In genomic region chr6:104526383-104526782, GRCh38 we compare ENCODE assay signal across 12 cellular contexts.
DNase-seq lines count a peak whose midpoint lies in the region; ATAC-seq and TF ChIP-seq lines count a peak whose summit lies in the region.
"Had no signal": no experiment of that assay in that cellular context is flagged by ENCODE, and none has a peak within 500 bp of the region (broad histone marks: within the 10 kb centered on the region; RNA-seq: fewer than 3 reads in every experiment).

No MANE protein-coding gene starts in this region.

- peak overlapping the region; percentile 62 for H3K27ac Mint-ChIP-seq in osteocyte (ENCODE audit: unreplicated experiment)
- H3K27ac Mint-ChIP-seq: activated naive CD4-positive, alpha-beta T cell treated with anti-CD3 and anti-CD28 coated beads, Interleukin-2, amount 50 U/mL, for 72 hours had no signal

- H3K36me3 Mint-ChIP-seq in osteocyte (ENCODE audit: unreplicated experiment), result no peaks in the 10 kb centered on the region
- H3K36me3 Mint-ChIP-seq: activated naive CD4-positive, alpha-beta T cell treated with anti-CD3 and anti-CD28 coated beads, Interleukin-2, amount 50 U/mL, for 72 hours; naive B cell had no signal

- DNase-seq in NCI-H69 (lab: John Stamatoyannopoulos, UW), result peak; percentile 82
- no peak for DNase-seq in dorsolateral prefrontal cortex
- DNase-seq in osteocyte (ENCODE audit: extremely low spot score, unreplicated experiment), result no peak
- DNase-seq in kidney tubule cell (ENCODE audit: low spot score), result no peak
- DNase-seq in hippocampal formation (lab: John Stamatoyannopoulos, UW), result no peak
- no peak for DNase-seq in BE2C

- H3K4me1 ChIP-seq in HEK293 (ENCODE audit: control insufficient read depth, insufficient read depth, low read length), result peaks cover 3% of the 10 kb centered on the region
- peaks cover 4% of the 10 kb centered on the region; the same call in 1 of the 2 replicates for H3K4me1 ChIP-seq in BE2C
- H3K4me1 ChIP-seq: SJCRH30, upper lobe of right lung had no signal

- CTCF ChIA-PET in HEK293 (lab: Yijun Ruan, JAX), result interaction anchor here (0.6 to 4.7 kb wide), 21 partner anchors 11 to 1530 kb away, joined by 3 to 53 read pairs (median 5); no protein-coding TSS in a partner anchor

- intact Hi-C loops in dorsolateral prefrontal cortex (cut with DNase I), result loop anchor here in 1 of 2 donors (5.0 to 10.0 kb wide), 2 partner anchors 158 to 561 kb away; no protein-coding TSS in a partner anchor

- no peaks in the 10 kb centered on the region for H3K27me3 ChIP-seq in dorsolateral prefrontal cortex
- H3K27me3 ChIP-seq in BE2C, result no peaks in the 10 kb centered on the region
- H3K27me3 ChIP-seq: SJCRH30, upper lobe of right lung had no signal

- H3K4me3 Mint-ChIP-seq in osteocyte (ENCODE audit: unreplicated experiment), result no peak overlapping the region

- H3K9me3 Mint-ChIP-seq in osteocyte (ENCODE audit: unreplicated experiment), result no peaks in the 10 kb centered on the region
- H3K9me3 Mint-ChIP-seq: activated naive CD4-positive, alpha-beta T cell treated with anti-CD3 and anti-CD28 coated beads, Interleukin-2, amount 50 U/mL, for 72 hours; naive B cell had no signal

- H3K36me3 ChIP-seq in HEK293 (ENCODE audit: control insufficient read depth in 2 of 2, insufficient read depth in 1 of 2, low read length in 2 of 2), result no peaks in the 10 kb centered on the region
- no peaks in the 10 kb centered on the region for H3K36me3 ChIP-seq in BE2C
- H3K36me3 ChIP-seq: SJCRH30, upper lobe of right lung had no signal

- no peaks in the 10 kb centered on the region for H3K9me3 ChIP-seq in HEK293 (ENCODE audit: control insufficient read depth, insufficient read depth, low read depth, low read length)
- H3K9me3 ChIP-seq in BE2C, result no peaks in the 10 kb centered on the region
- H3K9me3 ChIP-seq: SJCRH30, upper lobe of right lung had no signal

- peaks cover 38% of the 10 kb centered on the region for H3K4me1 Mint-ChIP-seq in osteocyte (ENCODE audit: unreplicated experiment)

- ATAC-seq in HG03108 (IDR thresholded peaks at IDR 0.05; ENCODE audit: unreplicated experiment), result no peak

- H3K27ac ChIP-seq in HEK293 (ENCODE audit: extremely low read depth, low read depth, low read length), result no peak overlapping the region
- H3K27ac ChIP-seq in dorsolateral prefrontal cortex, result peak overlapping the region in 57 of 59 donors; percentile 8 to 88 (median 69)
- H3K27ac ChIP-seq: SJCRH30, upper lobe of right lung had no signal

- TF ChIP-seq CTCF in HEK293 (tag by site-specific recombination; IDR thresholded peaks at IDR 0.05), result no peak
- no peak for TF ChIP-seq CTCF in dorsolateral prefrontal cortex (IDR thresholded peaks at IDR 0.05 in 54 of 56, conservative IDR thresholded peaks at IDR 0.05 in 2 of 56; ENCODE audit: low read depth in 1 of 56, partially characterized antibody in 56 of 56)
- no peak for TF ChIP-seq CTCF in osteocyte (IDR thresholded peaks at IDR 0.05)
- no peak for TF ChIP-seq CTCF in BE2C (IDR thresholded peaks at IDR 0.05; ENCODE audit: low read depth, low read length)

- POLR2A ChIA-PET in HEK293 (lab: Yijun Ruan, JAX), result no interaction called here

- H3K4me3 ChIP-seq in HEK293 (ENCODE audit: low read depth, low read length) (no peak overlapping the region), dorsolateral prefrontal cortex (peak overlapping the region; percentile 14 to 68 (median 44)), BE2C (ENCODE audit: low read depth, low read length) (no peak overlapping the region)
- H3K4me3 ChIP-seq: SJCRH30 had no signal

- no peaks in the 10 kb centered on the region for H3K27me3 Mint-ChIP-seq in osteocyte (ENCODE audit: unreplicated experiment)

TF ChIP-seq in HEK293, 187 proteins besides CTCF, POLR2A, EP300 and RAD21:
- no peak for TF ChIP-seq ZNF548 (tag by site-specific recombination; IDR thresholded peaks at IDR 0.05)
- 0 out of 2 replicates have a peak, but pooled peaks have one; percentile 10 for TF ChIP-seq ZNF335 (tag by site-specific recombination; conservative IDR thresholded peaks at IDR 0.05)
- no peak for TF ChIP-seq ZNF324 (tag by site-specific recombination; IDR thresholded peaks at IDR 0.05)
- TF ChIP-seq, protein P1, sequence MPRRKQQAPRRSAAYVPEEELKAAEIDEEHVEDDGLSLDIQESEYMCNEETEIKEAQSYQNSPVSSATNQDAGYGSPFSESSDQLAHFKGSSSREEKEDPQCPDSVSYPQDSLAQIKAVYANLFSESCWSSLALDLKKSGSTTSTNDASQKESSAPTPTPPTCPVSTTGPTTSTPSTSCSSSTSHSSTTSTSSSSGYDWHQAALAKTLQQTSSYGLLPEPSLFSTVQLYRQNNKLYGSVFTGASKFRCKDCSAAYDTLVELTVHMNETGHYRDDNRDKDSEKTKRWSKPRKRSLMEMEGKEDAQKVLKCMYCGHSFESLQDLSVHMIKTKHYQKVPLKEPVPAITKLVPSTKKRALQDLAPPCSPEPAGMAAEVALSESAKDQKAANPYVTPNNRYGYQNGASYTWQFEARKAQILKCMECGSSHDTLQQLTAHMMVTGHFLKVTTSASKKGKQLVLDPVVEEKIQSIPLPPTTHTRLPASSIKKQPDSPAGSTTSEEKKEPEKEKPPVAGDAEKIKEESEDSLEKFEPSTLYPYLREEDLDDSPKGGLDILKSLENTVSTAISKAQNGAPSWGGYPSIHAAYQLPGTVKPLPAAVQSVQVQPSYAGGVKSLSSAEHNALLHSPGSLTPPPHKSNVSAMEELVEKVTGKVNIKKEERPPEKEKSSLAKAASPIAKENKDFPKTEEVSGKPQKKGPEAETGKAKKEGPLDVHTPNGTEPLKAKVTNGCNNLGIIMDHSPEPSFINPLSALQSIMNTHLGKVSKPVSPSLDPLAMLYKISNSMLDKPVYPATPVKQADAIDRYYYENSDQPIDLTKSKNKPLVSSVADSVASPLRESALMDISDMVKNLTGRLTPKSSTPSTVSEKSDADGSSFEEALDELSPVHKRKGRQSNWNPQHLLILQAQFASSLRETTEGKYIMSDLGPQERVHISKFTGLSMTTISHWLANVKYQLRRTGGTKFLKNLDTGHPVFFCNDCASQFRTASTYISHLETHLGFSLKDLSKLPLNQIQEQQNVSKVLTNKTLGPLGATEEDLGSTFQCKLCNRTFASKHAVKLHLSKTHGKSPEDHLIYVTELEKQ (tag by site-specific recombination; IDR thresholded peaks at IDR 0.05; ENCODE audit: borderline replicate concordance), result no peak
- TF ChIP-seq, protein P2, sequence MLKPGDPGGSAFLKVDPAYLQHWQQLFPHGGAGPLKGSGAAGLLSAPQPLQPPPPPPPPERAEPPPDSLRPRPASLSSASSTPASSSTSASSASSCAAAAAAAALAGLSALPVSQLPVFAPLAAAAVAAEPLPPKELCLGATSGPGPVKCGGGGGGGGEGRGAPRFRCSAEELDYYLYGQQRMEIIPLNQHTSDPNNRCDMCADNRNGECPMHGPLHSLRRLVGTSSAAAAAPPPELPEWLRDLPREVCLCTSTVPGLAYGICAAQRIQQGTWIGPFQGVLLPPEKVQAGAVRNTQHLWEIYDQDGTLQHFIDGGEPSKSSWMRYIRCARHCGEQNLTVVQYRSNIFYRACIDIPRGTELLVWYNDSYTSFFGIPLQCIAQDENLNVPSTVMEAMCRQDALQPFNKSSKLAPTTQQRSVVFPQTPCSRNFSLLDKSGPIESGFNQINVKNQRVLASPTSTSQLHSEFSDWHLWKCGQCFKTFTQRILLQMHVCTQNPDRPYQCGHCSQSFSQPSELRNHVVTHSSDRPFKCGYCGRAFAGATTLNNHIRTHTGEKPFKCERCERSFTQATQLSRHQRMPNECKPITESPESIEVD (tag by site-specific recombination; IDR thresholded peaks at IDR 0.05), result 0 out of 2 replicates have a peak, but pooled peaks have one; percentile 21
- TF ChIP-seq, protein P3, sequence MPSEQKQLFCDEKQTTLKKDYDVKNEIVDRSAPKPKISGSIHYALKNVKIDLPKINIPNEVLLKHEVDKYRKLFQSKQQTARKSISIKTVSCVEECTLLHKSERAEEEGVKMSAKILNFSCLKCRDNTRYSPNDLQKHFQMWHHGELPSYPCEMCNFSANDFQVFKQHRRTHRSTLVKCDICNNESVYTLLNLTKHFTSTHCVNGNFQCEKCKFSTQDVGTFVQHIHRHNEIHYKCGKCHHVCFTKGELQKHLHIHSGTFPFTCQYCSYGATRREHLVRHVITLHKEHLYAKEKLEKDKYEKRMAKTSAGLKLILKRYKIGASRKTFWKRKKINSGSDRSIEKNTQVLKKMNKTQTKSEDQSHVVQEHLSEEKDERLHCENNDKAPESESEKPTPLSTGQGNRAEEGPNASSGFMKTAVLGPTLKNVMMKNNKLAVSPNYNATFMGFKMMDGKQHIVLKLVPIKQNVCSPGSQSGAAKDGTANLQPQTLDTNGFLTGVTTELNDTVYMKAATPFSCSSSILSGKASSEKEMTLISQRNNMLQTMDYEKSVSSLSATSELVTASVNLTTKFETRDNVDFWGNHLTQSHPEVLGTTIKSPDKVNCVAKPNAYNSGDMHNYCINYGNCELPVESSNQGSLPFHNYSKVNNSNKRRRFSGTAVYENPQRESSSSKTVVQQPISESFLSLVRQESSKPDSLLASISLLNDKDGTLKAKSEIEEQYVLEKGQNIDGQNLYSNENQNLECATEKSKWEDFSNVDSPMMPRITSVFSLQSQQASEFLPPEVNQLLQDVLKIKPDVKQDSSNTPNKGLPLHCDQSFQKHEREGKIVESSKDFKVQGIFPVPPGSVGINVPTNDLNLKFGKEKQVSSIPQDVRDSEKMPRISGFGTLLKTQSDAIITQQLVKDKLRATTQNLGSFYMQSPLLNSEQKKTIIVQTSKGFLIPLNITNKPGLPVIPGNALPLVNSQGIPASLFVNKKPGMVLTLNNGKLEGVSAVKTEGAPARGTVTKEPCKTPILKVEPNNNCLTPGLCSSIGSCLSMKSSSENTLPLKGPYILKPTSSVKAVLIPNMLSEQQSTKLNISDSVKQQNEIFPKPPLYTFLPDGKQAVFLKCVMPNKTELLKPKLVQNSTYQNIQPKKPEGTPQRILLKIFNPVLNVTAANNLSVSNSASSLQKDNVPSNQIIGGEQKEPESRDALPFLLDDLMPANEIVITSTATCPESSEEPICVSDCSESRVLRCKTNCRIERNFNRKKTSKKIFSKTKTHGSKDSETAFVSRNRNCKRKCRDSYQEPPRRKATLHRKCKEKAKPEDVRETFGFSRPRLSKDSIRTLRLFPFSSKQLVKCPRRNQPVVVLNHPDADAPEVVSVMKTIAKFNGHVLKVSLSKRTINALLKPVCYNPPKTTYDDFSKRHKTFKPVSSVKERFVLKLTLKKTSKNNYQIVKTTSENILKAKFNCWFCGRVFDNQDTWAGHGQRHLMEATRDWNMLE (tag by site-specific recombination; conservative IDR thresholded peaks at IDR 0.05; ENCODE audit: low read depth), result no peak
- no peak for TF ChIP-seq ZNF433 (tag by site-specific recombination; IDR thresholded peaks at IDR 0.05; ENCODE audit: low read depth)
- no peak for TF ChIP-seq ZNF292 (tag by site-specific recombination; IDR thresholded peaks at IDR 0.05; ENCODE audit: borderline replicate concordance, low read depth)
- no peak for TF ChIP-seq ZNF776 (tag by site-specific recombination; IDR thresholded peaks at IDR 0.05; ENCODE audit: borderline replicate concordance)

Comparison
In these comparisons a context has a peak if more than half of its experiments do, and no peak if none do; other contexts are left out.
1. H3K4me3 ChIP-seq: peak in dorsolateral prefrontal cortex (59 of 59); none in HEK293 (single experiment) and BE2C (single experiment).